28 cellular contexts compared by ENCODE assay signal in genomic region chr5:167906209-167906853, GRCh38.
"Had no signal": no experiment of that assay in that cellular context is flagged by ENCODE, and none has a peak within 500 bp of the region (broad histone marks: within the 10 kb centered on the region; RNA-seq: fewer than 3 reads in every experiment).

No MANE protein-coding gene starts in this region.

- H3K36me3 Mint-ChIP-seq: natural killer cell treated with Interleukin-12 subunit alpha and Interleukin-12 subunit beta and Interleukin-15 and Interleukin-18, amount 100 ng/mL, for 72 hours had no signal

- H3K4me3 ChIP-seq: gastroesophageal sphincter, hepatocyte, left lung, lung, ovary, sigmoid colon, smooth muscle cell, suprapubic skin, tibial artery, upper lobe of right lung had no signal

- H3K27me3 ChIP-seq: gastroesophageal sphincter, ovary, sigmoid colon, suprapubic skin, upper lobe of right lung had no signal

- ATAC-seq: activated T-cell treated with anti-CD3 and anti-CD28 coated beads, Interleukin-2, amount 50 U/mL, for 4 hours; activated T-helper 17 cell treated with anti-CD3 and anti-CD28 coated beads, Interleukin-2, amount 50 U/mL, for 72 hours; gastroesophageal sphincter; left lung; upper lobe of right lung had no signal

- H3K9me3 Mint-ChIP-seq: activated CD4-positive, alpha-beta memory T cell treated with anti-CD3 and anti-CD28 coated beads, Interleukin-2, amount 10 ng/mL, durations not matched to agents 7 days and 5 days; activated CD4-positive, alpha-beta T cell treated with anti-CD3 and anti-CD28 coated beads, Interleukin-2, amount 10 ng/mL, durations not matched to agents 7 days and 5 days; activated T-cell treated with anti-CD3 and anti-CD28 coated beads, Interleukin-2, amount 50 U/mL, for 4 hours; activated T-helper 17 cell treated with anti-CD3 and anti-CD28 coated beads, Interleukin-2, amount 50 U/mL, for 72 hours had no signal

- H2AFZ ChIP-seq: hepatocyte had no signal

- H3K27ac Mint-ChIP-seq: activated CD4-positive, alpha-beta memory T cell treated with anti-CD3 and anti-CD28 coated beads, Interleukin-2, amount 10 ng/mL, durations not matched to agents 7 days and 5 days; activated CD4-positive, alpha-beta T cell treated with anti-CD3 and anti-CD28 coated beads, Interleukin-2, amount 10 ng/mL, durations not matched to agents 7 days and 5 days; activated T-helper 17 cell treated with anti-CD3 and anti-CD28 coated beads, Interleukin-2, amount 50 U/mL, for 72 hours; natural killer cell treated with Interleukin-12 subunit alpha and Interleukin-12 subunit beta and Interleukin-15 and Interleukin-18, amount 100 ng/mL, for 72 hours; progenitor cell of endocrine pancreas had no signal

- H3K4me1 Mint-ChIP-seq: activated CD4-positive, alpha-beta memory T cell treated with anti-CD3 and anti-CD28 coated beads, Interleukin-2, amount 10 ng/mL, durations not matched to agents 7 days and 5 days; activated CD4-positive, alpha-beta T cell treated with anti-CD3 and anti-CD28 coated beads, Interleukin-2, amount 10 ng/mL, durations not matched to agents 7 days and 5 days; activated T-helper 17 cell treated with anti-CD3 and anti-CD28 coated beads, Interleukin-2, amount 50 U/mL, for 72 hours had no signal

- H3K27me3 Mint-ChIP-seq: activated CD4-positive, alpha-beta memory T cell treated with anti-CD3 and anti-CD28 coated beads, Interleukin-2, amount 10 ng/mL, durations not matched to agents 7 days and 5 days; activated CD4-positive, alpha-beta T cell treated with anti-CD3 and anti-CD28 coated beads, Interleukin-2, amount 10 ng/mL, durations not matched to agents 7 days and 5 days had no signal

- H3K4me3 Mint-ChIP-seq: activated CD4-positive, alpha-beta memory T cell treated with anti-CD3 and anti-CD28 coated beads, Interleukin-2, amount 10 ng/mL, durations not matched to agents 7 days and 5 days; activated CD4-positive, alpha-beta T cell treated with anti-CD3 and anti-CD28 coated beads, Interleukin-2, amount 10 ng/mL, durations not matched to agents 7 days and 5 days; activated T-cell treated with anti-CD3 and anti-CD28 coated beads, Interleukin-2, amount 50 U/mL, for 4 hours; activated T-helper 17 cell treated with anti-CD3 and anti-CD28 coated beads, Interleukin-2, amount 50 U/mL, for 72 hours; natural killer cell treated with Interleukin-12 subunit alpha and Interleukin-12 subunit beta and Interleukin-15 and Interleukin-18, amount 100 ng/mL, for 72 hours had no signal

- H3K4me1 ChIP-seq: gastroesophageal sphincter, left lung, sigmoid colon, suprapubic skin, tibial artery, upper lobe of right lung had no signal

- H3K36me3 ChIP-seq: gastroesophageal sphincter, left lung, neutrophil, ovary, sigmoid colon, suprapubic skin, tibial artery, upper lobe of right lung had no signal

- DNase-seq: activated CD4-positive, alpha-beta memory T cell treated with anti-CD3 and anti-CD28 coated beads, Interleukin-2, amount 10 ng/mL, durations not matched to agents 7 days and 5 days; activated CD4-positive, alpha-beta T cell treated with anti-CD3 and anti-CD28 coated beads for 1 hour; activated CD4-positive, alpha-beta T cell treated with anti-CD3 and anti-CD28 coated beads, Interleukin-2, amount 10 ng/mL, durations not matched to agents 7 days and 5 days; activated gamma-delta T cell treated with Interleukin-2 at 50 U/mL for 16 hours; activated naive CD4-positive, alpha-beta T cell treated with anti-CD3 and anti-CD28 coated beads, Interleukin-2, amount 50 U/mL, for 16 hours; activated T-cell treated with anti-CD3 and anti-CD28 coated beads, Interleukin-2, amount 50 U/mL, for 4 hours; amniotic stem cell; caudate nucleus; left lung; mesendoderm; ovary; sigmoid colon; stimulated activated CD4-positive, alpha-beta T cell treated with anti-CD3 and anti-CD28 coated beads, Interleukin-1b, Interleukin-23, amount 100 ng/mL, for 48 hours; stimulated activated CD4-positive, alpha-beta T cell treated with anti-CD3 and anti-CD28 coated beads, Interleukin-4, amount 100 ng/mL, for 4 hours; stimulated activated CD8-positive, alpha-beta memory T cell treated with anti-CD3 and anti-CD28 coated beads, Interleukin-4, amount 100 ng/mL, for 48 hours; stimulated activated naive CD4-positive, alpha-beta T cell; T-helper 2 cell; tibial artery; upper lobe of right lung had no signal

- H3K9me3 ChIP-seq: gastroesophageal sphincter, left lung, neutrophil, ovary, sigmoid colon, suprapubic skin, tibial artery, upper lobe of right lung had no signal

- H3K27ac ChIP-seq: gastroesophageal sphincter, hepatocyte, left lung, neutrophil, ovary, sigmoid colon, suprapubic skin, tibial artery, upper lobe of right lung had no signal

- H3K79me2 ChIP-seq: hepatocyte had no signal

- H3K4me2 ChIP-seq: hepatocyte, smooth muscle cell had no signal
